Comparison of ENCODE assay signal across 28 cellular contexts in genomic region chr2:120142528-120143261, GRCh38.
"Had no signal": no experiment of that assay in that cellular context is flagged by ENCODE, and none has a peak within 500 bp of the region (broad histone marks: within the 10 kb centered on the region; RNA-seq: fewer than 3 reads in every experiment).

No MANE protein-coding gene starts in this region.

- H3K27me3 ChIP-seq: brain microvascular endothelial cell, dorsolateral prefrontal cortex had no signal

- H3K36me3 ChIP-seq: brain microvascular endothelial cell had no signal

- DNase-seq: activated CD4-positive, alpha-beta memory T cell treated with anti-CD3 and anti-CD28 coated beads for 36 hours; activated CD4-positive, alpha-beta T cell treated with anti-CD3 and anti-CD28 coated beads for 36 hours; activated CD4-positive, alpha-beta T cell treated with anti-CD3 and anti-CD28 coated beads, Interleukin-2, amount 10 ng/mL, durations not matched to agents 24 days and 14 days; activated CD4-positive, CD25-positive, alpha-beta regulatory T cell; activated CD4-positive, CD25-positive, alpha-beta regulatory T cell treated with anti-CD3 and anti-CD28 coated beads, Interleukin-2, amount 50 U/mL, for 72 hours; activated CD8-positive, alpha-beta memory T cell treated with anti-CD3 and anti-CD28 coated beads, Interleukin-2, amount 10 ng/mL, durations not matched to agents 7 days and 5 days; activated CD8-positive, alpha-beta memory T cell treated with anti-CD3 and anti-CD28 coated beads, Interleukin-2, amount 50 U/mL, for 4 hours; activated CD8-positive, alpha-beta T cell treated with anti-CD3 and anti-CD28 coated beads, Interleukin-2, amount 10 ng/mL, durations not matched to agents 7 days and 5 days; activated effector memory CD4-positive, alpha-beta T cell treated with Interleukin-2 at 50 U/mL for 16 hours; activated gamma-delta T cell treated with Interleukin-2 at 50 U/mL for 16 hours; activated naive CD4-positive, alpha-beta T cell treated with anti-CD3 and anti-CD28 coated beads, Interleukin-2, amount 50 U/mL, for 16 hours; activated naive CD4-positive, alpha-beta T cell treated with Interleukin-2 at 50 U/mL for 16 hours; activated T-cell treated with anti-CD3 and anti-CD28 coated beads for 4 hours; activated T-cell treated with anti-CD3 and anti-CD28 coated beads, Interleukin-2, amount 50 U/mL, for 24 hours; activated T-cell treated with anti-CD3 and anti-CD28 coated beads, Interleukin-2, amount 50 U/mL, for 72 hours; amniotic stem cell; anterior cingulate cortex; brain microvascular endothelial cell; dorsolateral prefrontal cortex; effector memory CD4-positive, alpha-beta T cell; endodermal cell; foreskin fibroblast; T-helper 2 cell had no signal

- H3K4me3 ChIP-seq: coronary artery, dorsolateral prefrontal cortex had no signal

- H3K27ac ChIP-seq: brain microvascular endothelial cell, coronary artery, dorsolateral prefrontal cortex had no signal

- ATAC-seq: activated CD4-positive, alpha-beta T cell treated with anti-CD3 and anti-CD28 coated beads for 36 hours; activated CD8-positive, alpha-beta memory T cell treated with anti-CD3 and anti-CD28 coated beads, Interleukin-2, amount 10 ng/mL, durations not matched to agents 7 days and 5 days; activated CD8-positive, alpha-beta T cell treated with anti-CD3 and anti-CD28 coated beads, Interleukin-2, amount 10 ng/mL, durations not matched to agents 7 days and 5 days; activated T-cell treated with anti-CD3 and anti-CD28 coated beads, Interleukin-2, amount 50 U/mL, for 72 hours; esophagus mucosa had no signal

- FAIRE-seq: astrocyte, bronchial epithelial cell, frontal cortex had no signal
